ENCODE assay signal across 8 cellular contexts in the genomic region with DNA sequence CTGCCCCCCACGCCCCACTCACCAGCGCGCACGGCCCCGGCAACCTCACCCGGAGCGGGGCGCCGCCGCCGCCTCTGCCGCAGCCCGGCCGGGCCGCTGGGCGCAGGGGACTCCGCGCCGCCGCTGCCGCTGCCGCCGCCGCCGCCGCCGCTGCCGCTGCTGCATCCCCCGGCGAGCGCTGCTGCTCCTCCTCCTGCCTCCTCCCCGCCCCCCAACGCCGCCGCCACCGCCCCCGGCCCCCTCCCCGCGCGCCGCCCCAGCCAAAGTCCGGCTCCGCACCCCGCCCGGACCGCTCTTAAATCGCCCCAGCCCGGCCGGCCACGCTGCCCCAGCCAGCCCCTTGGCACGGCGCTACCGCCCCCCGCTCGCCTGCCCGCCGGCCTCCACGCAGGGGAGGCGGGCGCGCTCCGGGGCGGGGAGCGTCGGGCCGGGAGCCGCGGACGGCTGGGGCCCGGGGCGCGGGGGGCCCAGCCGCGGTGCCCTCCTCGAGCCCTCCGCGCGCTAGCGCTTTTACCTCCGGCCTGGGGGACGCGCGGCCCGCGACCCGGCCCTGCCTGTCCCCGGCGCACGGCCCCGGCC. TPM values are rescaled to one million over a fixed set of nuclear protein-coding genes. Genes with fewer than 3 reads are reported as not detected.
DNase-seq lines count a peak whose midpoint lies in the region; ATAC-seq and TF ChIP-seq lines count a peak whose summit lies in the region.

A gene (minus strand): TSS at position 161 of the 579 bp plus-strand sequence. CDS start 28,118 bp downstream, outside the sequence.

- no peaks in the 10 kb centered on the region for H3K36me3 Mint-ChIP-seq in activated T-cell treated with anti-CD3 and anti-CD28 coated beads, Interleukin-2, amount 50 U/mL, for 24 hours (ENCODE audit: low read depth)

- peaks cover 12% of the 10 kb centered on the region for H3K4me1 ChIP-seq in skeletal muscle satellite cell (ENCODE audit: control insufficient read depth, insufficient read depth, low read length)

- H3K9me3 ChIP-seq in iPS-18c (ENCODE audit: control insufficient read depth, insufficient read depth, low read length), result no peaks in the 10 kb centered on the region
- H3K9me3 ChIP-seq in skeletal muscle satellite cell (replicated peaks; ENCODE audit: low read length), result no peaks in the 10 kb centered on the region

- H3K36me3 ChIP-seq in skeletal muscle satellite cell (ENCODE audit: insufficient read depth, low read length), result no peaks in the 10 kb centered on the region

- no peak within 1 kb of the TSS for H3K27ac Mint-ChIP-seq in activated T-cell treated with anti-CD3 and anti-CD28 coated beads, Interleukin-2, amount 50 U/mL, for 24 hours

- H3K9me3 Mint-ChIP-seq in activated T-cell treated with anti-CD3 and anti-CD28 coated beads, Interleukin-2, amount 50 U/mL, for 24 hours, result no peaks in the 10 kb centered on the region

- H3K27me3 Mint-ChIP-seq in activated T-cell treated with anti-CD3 and anti-CD28 coated beads, Interleukin-2, amount 50 U/mL, for 24 hours, result peaks cover 67% of the 10 kb centered on the region

- no peak for TF ChIP-seq CTCF in astrocyte of the cerebellum (IDR thresholded peaks at IDR 0.05; ENCODE audit: low read depth, low read length, missing control alignments)

- in situ Hi-C loops in astrocyte of the cerebellum (cut with HindIII; ENCODE audit: low sequenced_read_pairs), result loop anchor here (10.0 kb wide), 1 partner anchor 509 kb away; no protein-coding TSS in a partner anchor

- DNase-seq in activated T-cell treated with anti-CD3 and anti-CD28 coated beads, Interleukin-2, amount 50 U/mL, for 24 hours, result no peak
- DNase-seq in activated T-cell treated with anti-CD3 and anti-CD28 coated beads, Interleukin-2, amount 50 U/mL, for 48 hours, result no peak
- DNase-seq in astrocyte of the cerebellum (ENCODE audit: low read depth) (no peak), NOMO-1 (lab: John Stamatoyannopoulos, UW; ENCODE audit: unreplicated experiment in 2 of 2) (no peak)
- DNase-seq in activated CD8-positive, alpha-beta memory T cell treated with anti-CD3 and anti-CD28 coated beads for 24 hours, result no peak

- peaks cover 16% of the 10 kb centered on the region for H3K4me1 Mint-ChIP-seq in activated T-cell treated with anti-CD3 and anti-CD28 coated beads, Interleukin-2, amount 50 U/mL, for 24 hours (ENCODE audit: low read depth)

- peak within 1 kb of the TSS; percentile 71 for H3K4me3 ChIP-seq in astrocyte of the cerebellum (ENCODE audit: low read depth, low read length)
- H3K4me3 ChIP-seq in iPS-18c (ENCODE audit: insufficient read depth, low read depth, low read length), result peak within 1 kb of the TSS; percentile 71
- peak within 1 kb of the TSS; percentile 57 for H3K4me3 ChIP-seq in skeletal muscle satellite cell (ENCODE audit: low read length)

- H3K4me2 ChIP-seq in skeletal muscle satellite cell (ENCODE audit: low read length), result peak within 1 kb of the TSS; percentile 83

- peaks cover 77% of the 10 kb centered on the region for H3K27me3 ChIP-seq in skeletal muscle satellite cell (ENCODE audit: control insufficient read depth, insufficient read depth, low read length)

- H3K9ac ChIP-seq in skeletal muscle satellite cell (ENCODE audit: low read depth, low read length), result no peak within 1 kb of the TSS

- no peak for ATAC-seq in GM21381 (IDR thresholded peaks at IDR 0.05; ENCODE audit: unreplicated experiment)

- H3K4me3 Mint-ChIP-seq in activated T-cell treated with anti-CD3 and anti-CD28 coated beads, Interleukin-2, amount 50 U/mL, for 24 hours, result peak within 1 kb of the TSS; percentile 65

RNA-seq across cellular contexts. Expression of the gene that starts here (rescaled TPM):
- total RNA-seq in skeletal muscle satellite cell (2012; rRNA removed), result 0.66 and 2.5 TPM in 2 replicates
